In genomic region chr3:155313303-155313702, GRCh38 we compare ENCODE assay signal across 2 cellular contexts.
TF ChIP-seq lines count a peak whose summit lies in the region.

No MANE protein-coding gene starts in this region.

TF ChIP-seq in IMR-90, 13 proteins besides CTCF, POLR2A, EP300 and RAD21:
- TF ChIP-seq BHLHE40 (IDR thresholded peaks at IDR 0.05; ENCODE audit: low read depth, low read length): no peak
- TF ChIP-seq, protein P1, sequence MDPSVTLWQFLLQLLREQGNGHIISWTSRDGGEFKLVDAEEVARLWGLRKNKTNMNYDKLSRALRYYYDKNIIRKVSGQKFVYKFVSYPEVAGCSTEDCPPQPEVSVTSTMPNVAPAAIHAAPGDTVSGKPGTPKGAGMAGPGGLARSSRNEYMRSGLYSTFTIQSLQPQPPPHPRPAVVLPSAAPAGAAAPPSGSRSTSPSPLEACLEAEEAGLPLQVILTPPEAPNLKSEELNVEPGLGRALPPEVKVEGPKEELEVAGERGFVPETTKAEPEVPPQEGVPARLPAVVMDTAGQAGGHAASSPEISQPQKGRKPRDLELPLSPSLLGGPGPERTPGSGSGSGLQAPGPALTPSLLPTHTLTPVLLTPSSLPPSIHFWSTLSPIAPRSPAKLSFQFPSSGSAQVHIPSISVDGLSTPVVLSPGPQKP (IDR thresholded peaks at IDR 0.05; ENCODE audit: borderline replicate concordance, low read depth, low read length): no peak
- TF ChIP-seq RFX5 (IDR thresholded peaks at IDR 0.05; ENCODE audit: low read depth, low read length): no peak
- TF ChIP-seq MXI1 (IDR thresholded peaks at IDR 0.05; ENCODE audit: borderline replicate concordance, low read depth, low read length): no peak
- TF ChIP-seq USF2 (IDR thresholded peaks at IDR 0.05; ENCODE audit: low read depth, low read length): no peak
- no peak for TF ChIP-seq SMC3 (IDR thresholded peaks at IDR 0.05; ENCODE audit: low read depth, low read length)
- TF ChIP-seq MAZ (IDR thresholded peaks at IDR 0.05; ENCODE audit: borderline replicate concordance, low read depth, low read length): no peak
- TF ChIP-seq CHD1 (IDR thresholded peaks at IDR 0.05; ENCODE audit: low read depth, low read length): no peak

TF ChIP-seq in WTC11, 78 proteins besides CTCF, POLR2A, EP300 and RAD21 (continued from another document):
- TF ChIP-seq, protein P2, sequence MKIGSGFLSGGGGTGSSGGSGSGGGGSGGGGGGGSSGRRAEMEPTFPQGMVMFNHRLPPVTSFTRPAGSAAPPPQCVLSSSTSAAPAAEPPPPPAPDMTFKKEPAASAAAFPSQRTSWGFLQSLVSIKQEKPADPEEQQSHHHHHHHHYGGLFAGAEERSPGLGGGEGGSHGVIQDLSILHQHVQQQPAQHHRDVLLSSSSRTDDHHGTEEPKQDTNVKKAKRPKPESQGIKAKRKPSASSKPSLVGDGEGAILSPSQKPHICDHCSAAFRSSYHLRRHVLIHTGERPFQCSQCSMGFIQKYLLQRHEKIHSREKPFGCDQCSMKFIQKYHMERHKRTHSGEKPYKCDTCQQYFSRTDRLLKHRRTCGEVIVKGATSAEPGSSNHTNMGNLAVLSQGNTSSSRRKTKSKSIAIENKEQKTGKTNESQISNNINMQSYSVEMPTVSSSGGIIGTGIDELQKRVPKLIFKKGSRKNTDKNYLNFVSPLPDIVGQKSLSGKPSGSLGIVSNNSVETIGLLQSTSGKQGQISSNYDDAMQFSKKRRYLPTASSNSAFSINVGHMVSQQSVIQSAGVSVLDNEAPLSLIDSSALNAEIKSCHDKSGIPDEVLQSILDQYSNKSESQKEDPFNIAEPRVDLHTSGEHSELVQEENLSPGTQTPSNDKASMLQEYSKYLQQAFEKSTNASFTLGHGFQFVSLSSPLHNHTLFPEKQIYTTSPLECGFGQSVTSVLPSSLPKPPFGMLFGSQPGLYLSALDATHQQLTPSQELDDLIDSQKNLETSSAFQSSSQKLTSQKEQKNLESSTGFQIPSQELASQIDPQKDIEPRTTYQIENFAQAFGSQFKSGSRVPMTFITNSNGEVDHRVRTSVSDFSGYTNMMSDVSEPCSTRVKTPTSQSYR (CRISPR knock-in tag; IDR thresholded peaks at IDR 0.05): no peak
- no peak for TF ChIP-seq MAX (CRISPR knock-in tag; IDR thresholded peaks at IDR 0.05)
- no peak for TF ChIP-seq TEAD4 (CRISPR knock-in tag; IDR thresholded peaks at IDR 0.05)
- TF ChIP-seq, protein P3, sequence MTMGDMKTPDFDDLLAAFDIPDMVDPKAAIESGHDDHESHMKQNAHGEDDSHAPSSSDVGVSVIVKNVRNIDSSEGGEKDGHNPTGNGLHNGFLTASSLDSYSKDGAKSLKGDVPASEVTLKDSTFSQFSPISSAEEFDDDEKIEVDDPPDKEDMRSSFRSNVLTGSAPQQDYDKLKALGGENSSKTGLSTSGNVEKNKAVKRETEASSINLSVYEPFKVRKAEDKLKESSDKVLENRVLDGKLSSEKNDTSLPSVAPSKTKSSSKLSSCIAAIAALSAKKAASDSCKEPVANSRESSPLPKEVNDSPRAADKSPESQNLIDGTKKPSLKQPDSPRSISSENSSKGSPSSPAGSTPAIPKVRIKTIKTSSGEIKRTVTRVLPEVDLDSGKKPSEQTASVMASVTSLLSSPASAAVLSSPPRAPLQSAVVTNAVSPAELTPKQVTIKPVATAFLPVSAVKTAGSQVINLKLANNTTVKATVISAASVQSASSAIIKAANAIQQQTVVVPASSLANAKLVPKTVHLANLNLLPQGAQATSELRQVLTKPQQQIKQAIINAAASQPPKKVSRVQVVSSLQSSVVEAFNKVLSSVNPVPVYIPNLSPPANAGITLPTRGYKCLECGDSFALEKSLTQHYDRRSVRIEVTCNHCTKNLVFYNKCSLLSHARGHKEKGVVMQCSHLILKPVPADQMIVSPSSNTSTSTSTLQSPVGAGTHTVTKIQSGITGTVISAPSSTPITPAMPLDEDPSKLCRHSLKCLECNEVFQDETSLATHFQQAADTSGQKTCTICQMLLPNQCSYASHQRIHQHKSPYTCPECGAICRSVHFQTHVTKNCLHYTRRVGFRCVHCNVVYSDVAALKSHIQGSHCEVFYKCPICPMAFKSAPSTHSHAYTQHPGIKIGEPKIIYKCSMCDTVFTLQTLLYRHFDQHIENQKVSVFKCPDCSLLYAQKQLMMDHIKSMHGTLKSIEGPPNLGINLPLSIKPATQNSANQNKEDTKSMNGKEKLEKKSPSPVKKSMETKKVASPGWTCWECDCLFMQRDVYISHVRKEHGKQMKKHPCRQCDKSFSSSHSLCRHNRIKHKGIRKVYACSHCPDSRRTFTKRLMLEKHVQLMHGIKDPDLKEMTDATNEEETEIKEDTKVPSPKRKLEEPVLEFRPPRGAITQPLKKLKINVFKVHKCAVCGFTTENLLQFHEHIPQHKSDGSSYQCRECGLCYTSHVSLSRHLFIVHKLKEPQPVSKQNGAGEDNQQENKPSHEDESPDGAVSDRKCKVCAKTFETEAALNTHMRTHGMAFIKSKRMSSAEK (CRISPR knock-in tag; IDR thresholded peaks at IDR 0.05; ENCODE audit: borderline replicate concordance): no peak
- no peak for TF ChIP-seq IRF2 (CRISPR knock-in tag; IDR thresholded peaks at IDR 0.05; ENCODE audit: borderline replicate concordance, low read depth)
- no peak for TF ChIP-seq SP1 (CRISPR knock-in tag; conservative IDR thresholded peaks at IDR 0.05)
- TF ChIP-seq, protein P4, sequence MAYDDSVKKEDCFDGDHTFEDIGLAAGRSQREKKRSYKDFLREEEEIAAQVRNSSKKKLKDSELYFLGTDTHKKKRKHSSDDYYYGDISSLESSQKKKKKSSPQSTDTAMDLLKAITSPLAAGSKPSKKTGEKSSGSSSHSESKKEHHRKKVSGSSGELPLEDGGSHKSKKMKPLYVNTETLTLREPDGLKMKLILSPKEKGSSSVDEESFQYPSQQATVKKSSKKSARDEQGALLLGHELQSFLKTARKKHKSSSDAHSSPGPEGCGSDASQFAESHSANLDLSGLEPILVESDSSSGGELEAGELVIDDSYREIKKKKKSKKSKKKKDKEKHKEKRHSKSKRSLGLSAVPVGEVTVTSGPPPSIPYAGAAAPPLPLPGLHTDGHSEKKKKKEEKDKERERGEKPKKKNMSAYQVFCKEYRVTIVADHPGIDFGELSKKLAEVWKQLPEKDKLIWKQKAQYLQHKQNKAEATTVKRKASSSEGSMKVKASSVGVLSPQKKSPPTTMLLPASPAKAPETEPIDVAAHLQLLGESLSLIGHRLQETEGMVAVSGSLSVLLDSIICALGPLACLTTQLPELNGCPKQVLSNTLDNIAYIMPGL (CRISPR knock-in tag; IDR thresholded peaks at IDR 0.05): no peak
- TF ChIP-seq FOXP1 (CRISPR knock-in tag; IDR thresholded peaks at IDR 0.05; ENCODE audit: borderline replicate concordance): no peak
- TF ChIP-seq, protein P5, sequence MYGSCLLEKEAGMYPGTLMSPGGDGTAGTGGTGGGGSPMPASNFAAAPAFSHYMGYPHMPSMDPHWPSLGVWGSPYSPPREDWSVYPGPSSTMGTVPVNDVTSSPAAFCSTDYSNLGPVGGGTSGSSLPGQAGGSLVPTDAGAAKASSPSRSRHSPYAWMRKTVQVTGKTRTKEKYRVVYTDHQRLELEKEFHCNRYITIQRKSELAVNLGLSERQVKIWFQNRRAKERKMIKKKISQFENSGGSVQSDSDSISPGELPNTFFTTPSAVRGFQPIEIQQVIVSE (CRISPR knock-in tag; IDR thresholded peaks at IDR 0.05; ENCODE audit: borderline replicate concordance): no peak
